Comparison of ENCODE assay signal across 7 cellular contexts in the genomic region with DNA sequence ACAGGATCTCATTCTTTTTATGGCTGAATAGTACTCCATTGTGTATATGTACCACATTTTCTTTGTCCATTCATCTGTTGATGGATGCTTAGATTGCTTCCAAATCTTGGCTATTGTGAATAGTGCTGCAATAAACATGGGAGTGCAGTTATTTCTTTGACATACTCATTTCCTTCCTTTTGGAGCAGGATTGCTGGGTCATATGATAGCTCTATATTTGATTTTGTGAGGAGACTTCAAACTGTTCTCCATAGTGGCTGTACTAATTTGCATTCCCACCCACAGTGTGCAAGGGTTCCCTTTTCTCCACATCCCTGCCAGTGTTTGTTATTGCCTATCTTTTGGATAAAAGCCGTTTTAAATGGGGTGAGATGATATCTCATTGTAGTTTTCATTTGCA. TPM values are rescaled to one million over a fixed set of nuclear protein-coding genes. Genes with fewer than 3 reads are reported as not detected.
A peak's percentile ranks its signal among the peaks of the same experiment; 100 is the strongest.
DNase-seq lines count a peak whose midpoint lies in the region; ATAC-seq and TF ChIP-seq lines count a peak whose summit lies in the region.
"Not testable (repeated sequence)": the region's sequence is repeated elsewhere in the genome, so short reads cannot be mapped to it uniquely, and the experiment has no call there.

No MANE protein-coding gene starts in this region.

- not testable (repeated sequence) for TF ChIP-seq POLR2A in IMR-90 (IDR thresholded peaks at IDR 0.05; ENCODE audit: low read depth, low read length)

- TF ChIP-seq RAD21 in IMR-90 (IDR thresholded peaks at IDR 0.05; ENCODE audit: low read length) = not testable (repeated sequence)

- in situ Hi-C loops in IMR-90 (cut with MboI; ENCODE audit: low sequenced_read_pairs); brain microvascular endothelial cell (cut with HindIII; ENCODE audit: low pct_ligation_motif_present, low sequenced_read_pairs): not testable (repeated sequence)

- not testable (repeated sequence) for H4K91ac ChIP-seq in IMR-90 (ENCODE audit: insufficient read depth, low read depth, low read length)

- POLR2A ChIA-PET in IMR-90 (lab: Charles Lee; ENCODE audit: unreplicated experiment) = not testable (repeated sequence)

- WGBS in IMR-90 (ENCODE audit: extremely low coverage in 2 of 2, insufficient read length in 1 of 2), 2 experiments = no CpG with 5 or more reads among the region's 1 CpG

- H3K27ac Mint-ChIP-seq in CD14-positive monocyte = peak overlapping the region; percentile 15 to 80 (median 33)
- H3K27ac Mint-ChIP-seq in activated T-helper 2 cell treated with anti-CD3 and anti-CD28 coated beads, Interferon-gamma antibody, Interleukin-2, Interleukin-4, amounts not matched to agents 10 μg/mL and 5 μg/mL and 100 μg/mL, durations not matched to agents 14 hours and 24 hours and 36 hours = peak overlapping the region; percentile 7
- H3K27ac Mint-ChIP-seq in memory B cell = peak overlapping the region; percentile 79

- not testable (repeated sequence) for BruUV-seq in IMR-90 (replicated peaks; lab: Mats Ljungman, UMichigan)

- H3K9me1 ChIP-seq in IMR-90 (ENCODE audit: insufficient read depth, low read length) = peaks cover 19% of the 10 kb centered on the region

- TF ChIP-seq CTCF in CD14-positive monocyte (IDR thresholded peaks at IDR 0.05); IMR-90 (conservative IDR thresholded peaks at IDR 0.05; ENCODE audit: low read depth, low read length); brain microvascular endothelial cell (IDR thresholded peaks at IDR 0.05; ENCODE audit: low read depth, low read length, missing control alignments): not testable (repeated sequence)

- H3K4me3 ChIP-seq in IMR-90 (ENCODE audit: insufficient read depth, low read depth, low read length); brain microvascular endothelial cell (ENCODE audit: low read depth, low read length); skeletal muscle satellite cell (ENCODE audit: low read length): not testable (repeated sequence)

- H3K36me3 Mint-ChIP-seq in CD14-positive monocyte = peaks cover 11 to 24% of the 10 kb centered on the region in 2 donors
- H3K36me3 Mint-ChIP-seq in activated T-helper 2 cell treated with anti-CD3 and anti-CD28 coated beads, Interferon-gamma antibody, Interleukin-2, Interleukin-4, amounts not matched to agents 10 μg/mL and 5 μg/mL and 100 μg/mL, durations not matched to agents 14 hours and 24 hours and 36 hours (ENCODE audit: low read depth) = peaks cover 67% of the 10 kb centered on the region
- peaks cover 16% of the 10 kb centered on the region for H3K36me3 Mint-ChIP-seq in memory B cell

- H4K8ac ChIP-seq in IMR-90 (ENCODE audit: low read depth in 2 of 2, low read length in 2 of 2) = not testable (repeated sequence)

- not testable (repeated sequence) for H3K36me3 ChIP-seq in IMR-90 (ENCODE audit: control insufficient read depth, insufficient read depth, low read length); brain microvascular endothelial cell (replicated peaks); skeletal muscle satellite cell (ENCODE audit: insufficient read depth, low read length)

- not testable (repeated sequence) for H2BK15ac ChIP-seq in IMR-90 (ENCODE audit: low read depth, low read length)

- not testable (repeated sequence) for H3K9ac ChIP-seq in IMR-90 (ENCODE audit: low read depth, low read length); skeletal muscle satellite cell (ENCODE audit: low read depth, low read length)

- intact Hi-C loops in CD14-positive monocyte (cut with micrococcal nuclease); IMR-90 (cut with micrococcal nuclease): not testable (repeated sequence)
- intact Hi-C loops in activated T-helper 2 cell treated with anti-CD3 and anti-CD28 coated beads, Interferon-gamma antibody, Interleukin-2, Interleukin-4, amounts not matched to agents 10 μg/mL and 5 μg/mL and 100 μg/mL, durations not matched to agents 14 hours and 24 hours and 36 hours (cut with micrococcal nuclease) = loop anchor here (5.0 kb wide), 1 partner anchor 190 kb away; no protein-coding TSS in a partner anchor

- not testable (repeated sequence) for H3K14ac ChIP-seq in IMR-90 (replicated peaks; ENCODE audit: low read depth, low read length)

- not testable (repeated sequence) for H3K4ac ChIP-seq in IMR-90 (ENCODE audit: low read depth, low read length)

- H4K5ac ChIP-seq in IMR-90 (ENCODE audit: low read depth, low read length) = not testable (repeated sequence)

- H2BK5ac ChIP-seq in IMR-90 (ENCODE audit: low read depth, low read length, poor library complexity, severe bottlenecking) = not testable (repeated sequence)

- not testable (repeated sequence) for H3K18ac ChIP-seq in IMR-90 (ENCODE audit: low read depth, low read length)

- H3K9me3 ChIP-seq in IMR-90 (ENCODE audit: control insufficient read depth, insufficient read depth, low read length); skeletal muscle satellite cell (replicated peaks; ENCODE audit: low read length): not testable (repeated sequence)

- peaks cover 20% of the 10 kb centered on the region for H3K4me1 ChIP-seq in IMR-90 (ENCODE audit: control insufficient read depth, insufficient read depth, low read length)
- H3K4me1 ChIP-seq in skeletal muscle satellite cell (ENCODE audit: control insufficient read depth, insufficient read depth, low read length) = peaks cover 63% of the 10 kb centered on the region

- ATAC-seq in IMR-90 (ENCODE audit: low read depth); SK-N-SH treated with all-trans-retinoic acid at 6 μM for 48 hours; memory B cell (ENCODE audit: low read depth): not testable (repeated sequence)

- not testable (repeated sequence) for H4K20me1 ChIP-seq in IMR-90 (ENCODE audit: insufficient read depth, low read length)

- peaks cover 23 to 69% of the 10 kb centered on the region in 2 experiments for H3K79me1 ChIP-seq in IMR-90 (ENCODE audit: low read depth in 1 of 2, low read length in 2 of 2)

- H3K4me3 Mint-ChIP-seq in CD14-positive monocyte = peak overlapping the region in 1 of 2 donors; percentile 21
- H3K4me3 Mint-ChIP-seq in activated T-helper 2 cell treated with anti-CD3 and anti-CD28 coated beads, Interferon-gamma antibody, Interleukin-2, Interleukin-4, amounts not matched to agents 10 μg/mL and 5 μg/mL and 100 μg/mL, durations not matched to agents 14 hours and 24 hours and 36 hours (ENCODE audit: low read depth); memory B cell: not testable (repeated sequence)

- H3K27me3 ChIP-seq in IMR-90 (ENCODE audit: control insufficient read depth, insufficient read depth, low read length); brain microvascular endothelial cell (replicated peaks); skeletal muscle satellite cell (ENCODE audit: control insufficient read depth, insufficient read depth, low read length): not testable (repeated sequence)

- H2AFZ ChIP-seq in IMR-90 (replicated peaks; ENCODE audit: low read length, poor library complexity) = not testable (repeated sequence)

- not testable (repeated sequence) for DNase-seq in CD14-positive monocyte (ENCODE audit: low spot score); IMR-90; activated T-helper 2 cell treated with anti-CD3 and anti-CD28 coated beads, Interferon-gamma antibody, Interleukin-2, Interleukin-4, amounts not matched to agents 10 μg/mL and 5 μg/mL and 100 μg/mL, durations not matched to agents 14 hours and 24 hours and 36 hours (ENCODE audit: low spot score); brain microvascular endothelial cell; memory B cell (ENCODE audit: low spot score in 2 of 2)

- not testable (repeated sequence) for H3K4me2 ChIP-seq in IMR-90 (ENCODE audit: low read depth, low read length)
- peak overlapping the region; percentile 12 for H3K4me2 ChIP-seq in skeletal muscle satellite cell (ENCODE audit: low read length)

- H3K4me1 Mint-ChIP-seq in CD14-positive monocyte (peaks cover 65% of the 10 kb centered on the region), memory B cell (peaks cover 35% of the 10 kb centered on the region)
- peaks cover 62% of the 10 kb centered on the region for H3K4me1 Mint-ChIP-seq in activated T-helper 2 cell treated with anti-CD3 and anti-CD28 coated beads, Interferon-gamma antibody, Interleukin-2, Interleukin-4, amounts not matched to agents 10 μg/mL and 5 μg/mL and 100 μg/mL, durations not matched to agents 14 hours and 24 hours and 36 hours (ENCODE audit: low read depth)

- CTCF ChIA-PET in IMR-90 (lab: Yijun Ruan, JAX) = not testable (repeated sequence)

- not testable (repeated sequence) for H3K56ac ChIP-seq in IMR-90 (ENCODE audit: extremely low read depth, insufficient read depth, low read length)

- H3K27me3 Mint-ChIP-seq in CD14-positive monocyte (ENCODE audit: low read depth in 3 of 3); activated T-helper 2 cell treated with anti-CD3 and anti-CD28 coated beads, Interferon-gamma antibody, Interleukin-2, Interleukin-4, amounts not matched to agents 10 μg/mL and 5 μg/mL and 100 μg/mL, durations not matched to agents 14 hours and 24 hours and 36 hours (ENCODE audit: low read depth); memory B cell: not testable (repeated sequence)

- H3K23ac ChIP-seq in IMR-90 (ENCODE audit: low read depth, low read length) = 0 out of 2 replicates have a peak overlapping the region, but pooled peaks have one; percentile 25

- H2BK20ac ChIP-seq in IMR-90 (ENCODE audit: low read depth, low read length) = not testable (repeated sequence)

- not testable (repeated sequence) for H2AK9ac ChIP-seq in IMR-90 (replicated peaks; ENCODE audit: low read depth, low read length, poor library complexity)

- H2BK120ac ChIP-seq in IMR-90 (ENCODE audit: low read depth, low read length) = not testable (repeated sequence)

- H2AK5ac ChIP-seq in IMR-90 (ENCODE audit: low read depth, low read length) = not testable (repeated sequence)

- not testable (repeated sequence) for H3K9me3 Mint-ChIP-seq in CD14-positive monocyte; activated T-helper 2 cell treated with anti-CD3 and anti-CD28 coated beads, Interferon-gamma antibody, Interleukin-2, Interleukin-4, amounts not matched to agents 10 μg/mL and 5 μg/mL and 100 μg/mL, durations not matched to agents 14 hours and 24 hours and 36 hours; memory B cell

- dilution Hi-C loops in IMR-90 (cut with HindIII; ENCODE audit: low sequenced_read_pairs, unreplicated experiment) = not testable (repeated sequence)

- H3K27ac ChIP-seq in IMR-90 (ENCODE audit: insufficient read depth, low read length) = not testable (repeated sequence)
- H3K27ac ChIP-seq in brain microvascular endothelial cell = peak overlapping the region; percentile 82

RNA-seq across cellular contexts. Expression of a gene that starts 40.3 kb away (rescaled TPM):
- polyA plus RNA-seq in CD14-positive monocyte (10 to 100 TPM; 54.8 to 57.1 TPM), IMR-90 (2012; rRNA removed) (5.1 and 7.0 TPM in 2 replicates)
- total RNA-seq in IMR-90 (2012; rRNA removed) = 7.7 and 10.6 TPM in 2 replicates
- 2.7 and 3.8 TPM in 2 replicates for polyA plus RNA-seq in IMR-90 (2012; cell fraction: cytosol; rRNA removed)
- polyA plus RNA-seq in IMR-90 (2012; cell fraction: nucleus; rRNA removed; ENCODE audit: low replicate concordance) = 2.8 and 16.0 TPM in 2 replicates
- 9.5 and 9.8 TPM in 2 replicates for total RNA-seq in activated T-helper 2 cell treated with anti-CD3 and anti-CD28 coated beads, Interferon-gamma antibody, Interleukin-2, Interleukin-4, amounts not matched to agents 10 μg/mL and 5 μg/mL and 100 μg/mL, durations not matched to agents 14 hours and 24 hours and 36 hours
- total RNA-seq in skeletal muscle satellite cell (2012; rRNA removed) = 9.4 and 16.0 TPM in 2 replicates

RNA-seq across cellular contexts. Expression of a gene that starts 47.7 kb away (rescaled TPM):
- 10 to 100 TPM; 58.9 to 77.3 TPM for polyA plus RNA-seq in CD14-positive monocyte
- 29.4 and 66.4 TPM in 2 replicates for total RNA-seq in IMR-90 (2012; rRNA removed)
- polyA plus RNA-seq in IMR-90 (2012; rRNA removed) = 19.4 and 24.6 TPM in 2 replicates
- polyA plus RNA-seq in IMR-90 (2012; cell fraction: cytosol; rRNA removed) = 1.6 and 2.2 TPM in 2 replicates
- 0.63 and 7.6 TPM in 2 replicates for polyA plus RNA-seq in IMR-90 (2012; cell fraction: nucleus; rRNA removed; ENCODE audit: low replicate concordance)
- total RNA-seq in activated T-helper 2 cell treated with anti-CD3 and anti-CD28 coated beads, Interferon-gamma antibody, Interleukin-2, Interleukin-4, amounts not matched to agents 10 μg/mL and 5 μg/mL and 100 μg/mL, durations not matched to agents 14 hours and 24 hours and 36 hours = 214 TPM in 2 replicates
- 31.5 and 46.1 TPM in 2 replicates for total RNA-seq in skeletal muscle satellite cell (2012; rRNA removed)

Comparison
In these comparisons a context has a peak if more than half of its experiments do, and no peak if none do; other contexts are left out.
1. H3K27ac Mint-ChIP-seq: peak in every context shown above with its lines; median percentile 79 in memory B cell; 33 in CD14-positive monocyte; 7 in activated T-helper 2 cell treated with anti-CD3 and anti-CD28 coated beads, Interferon-gamma antibody, Interleukin-2, Interleukin-4, amounts not matched to agents 10 μg/mL and 5 μg/mL and 100 μg/mL, durations not matched to agents 14 hours and 24 hours and 36 hours.